Comparison of ENCODE assay signal across 17 cellular contexts in genomic region chr11:86160546-86161149, GRCh38.
DNase-seq lines count a peak whose midpoint lies in the region; ATAC-seq, FAIRE-seq and TF ChIP-seq lines count a peak whose summit lies in the region.
"Had no signal": no experiment of that assay in that cellular context is flagged by ENCODE, and none has a peak within 500 bp of the region (broad histone marks: within the 10 kb centered on the region; RNA-seq: fewer than 3 reads in every experiment).

No MANE protein-coding gene starts in this region.

- H2AFZ ChIP-seq in GM12878 (ENCODE audit: control insufficient read depth, low read depth, low read length) = no peak overlapping the region
- H2AFZ ChIP-seq: neural progenitor cell had no signal

- H3K4me1 ChIP-seq in GM12878 (ENCODE audit: control insufficient read depth, insufficient read depth, low read length) = peaks cover 22% of the 10 kb centered on the region
- peaks cover 64 to 69% of the 10 kb centered on the region in 2 experiments for H3K4me1 ChIP-seq in neutrophil (ENCODE audit: control insufficient read depth in 1 of 2, insufficient read depth in 1 of 2, low read depth in 1 of 2, low read length in 1 of 2)
- H3K4me1 ChIP-seq: neural progenitor cell had no signal

- no peak for ATAC-seq in GM12878
- ATAC-seq: gastrocnemius medialis; left cardiac atrium; stimulated activated naive CD8-positive, alpha-beta T cell treated with anti-CD3 and anti-CD28 coated beads, Interleukin-15, Interleukin-2, amounts not matched to agents 100 U/mL and 50 U/mL, for 24 hours had no signal

- in situ Hi-C loops in GM12878 (cut with MboI) = no loop called here

- BruUV-seq in GM12878 (replicated peaks; lab: Mats Ljungman, UMichigan) = no TSS peak

- no peak for TF ChIP-seq EP300 in GM12878 (IDR thresholded peaks at IDR 0.05; ENCODE audit: borderline replicate concordance in 1 of 2, control insufficient read depth in 1 of 2, low read depth in 2 of 2, low read length in 2 of 2)

- H3K4me3 ChIP-seq in GM12878 = no peak overlapping the region
- H3K4me3 ChIP-seq in neutrophil (ENCODE audit: low read depth in 1 of 2, low read length in 1 of 2) = no peak overlapping the region
- H3K4me3 ChIP-seq: gastrocnemius medialis, neural progenitor cell, SK-N-MC had no signal

- no peak for TF ChIP-seq CTCF in GM12878 (IDR thresholded peaks at IDR 0.05 in 2 of 3, conservative IDR thresholded peaks at IDR 0.05 in 1 of 3; ENCODE audit: control insufficient read depth in 2 of 3, extremely low read depth in 1 of 3, insufficient read depth in 1 of 3, low read depth in 3 of 3, low read length in 3 of 3)
- no peak for TF ChIP-seq CTCF in neutrophil (IDR thresholded peaks at IDR 0.05)

- no peak for TF ChIP-seq RAD21 in GM12878 (IDR thresholded peaks at IDR 0.05; ENCODE audit: insufficient read depth, low read depth, low read length)

- WGBS in GM12878 (ENCODE audit: insufficient coverage, insufficient replicate concordance, low lambda C conversion rate, missing lambda C conversion rate) = 95% methylated on average over 1 of the region's 1 CpG

- POLR2A ChIA-PET in GM12878 (lab: Charles Lee) = interaction anchor here (0.6 to 2.0 kb wide), 8 partner anchors 10 to 47 kb away, joined by 3 to 8 read pairs (median 4); no protein-coding TSS in a partner anchor

- H3K27me3 ChIP-seq in GM12878 (replicated peaks in 1 of 2; ENCODE audit: control insufficient read depth in 2 of 2, insufficient read depth in 2 of 2, low read length in 1 of 2) (no peaks in the 10 kb centered on the region), neutrophil (no peaks in the 10 kb centered on the region)
- H3K27me3 ChIP-seq: gastrocnemius medialis, neural progenitor cell had no signal

- H3K9ac ChIP-seq in GM12878 (ENCODE audit: control insufficient read depth, insufficient read depth, low read length) = no peak overlapping the region
- H3K9ac ChIP-seq: neural progenitor cell had no signal

- no peaks in the 10 kb centered on the region for H3K36me3 ChIP-seq in GM12878 (ENCODE audit: control insufficient read depth in 2 of 2, insufficient read depth in 2 of 2, low read length in 1 of 2)
- no peaks in the 10 kb centered on the region for H3K36me3 ChIP-seq in neutrophil
- H3K36me3 ChIP-seq: gastrocnemius medialis, neural progenitor cell had no signal

- peak; percentile 59 for DNase-seq in Daoy (ENCODE audit: low read depth)
- peak; percentile 88 for DNase-seq in M059J (ENCODE audit: low read depth)
- DNase-seq in GM12878 (ENCODE audit: low read depth, low spot score) = no peak
- DNase-seq in T-helper 1 cell = no peak
- DNase-seq in putamen (ENCODE audit: low spot score) = no peak
- no peak for DNase-seq in retina
- DNase-seq in activated T-cell treated with anti-CD3 and anti-CD28 coated beads for 4 hours = no peak
- DNase-seq: activated CD4-positive, alpha-beta T cell treated with anti-CD3 and anti-CD28 coated beads for 4 hours; activated effector memory CD4-positive, alpha-beta T cell treated with anti-CD3 and anti-CD28 coated beads, Interleukin-2, amount 50 U/mL, for 16 hours; cerebellar nuclear complex; gastrocnemius medialis; KBM-7; left cardiac atrium; stimulated activated naive CD8-positive, alpha-beta T cell treated with anti-CD3 and anti-CD28 coated beads, Interleukin-15, Interleukin-2, amounts not matched to agents 100 U/mL and 50 U/mL, for 24 hours had no signal

- no peaks in the 10 kb centered on the region for H3K79me2 ChIP-seq in GM12878 (ENCODE audit: control insufficient read depth, insufficient read depth, low read length)

- FAIRE-seq in GM12878 (lab: Jason Lieb, UNC) = peak; percentile 23

- H3K27ac ChIP-seq in GM12878 (ENCODE audit: control insufficient read depth, insufficient read depth) = no peak overlapping the region
- H3K27ac ChIP-seq in neutrophil = peak overlapping the region; percentile 91
- H3K27ac ChIP-seq: gastrocnemius medialis, neural progenitor cell, SK-N-MC had no signal

- RAD21 ChIA-PET in GM12878 (lab: Charles Lee; ENCODE audit: unreplicated experiment) = interaction anchor here (0.7 to 3.6 kb wide), 11 partner anchors 9 to 119 kb away, joined by 3 to 18 read pairs (median 4); partner anchors contain the start of gene PICALM

- intact Hi-C loops in GM12878 (cut with micrococcal nuclease; ENCODE audit: unreplicated experiment) = no loop called here

- H3K4me2 ChIP-seq in GM12878 (ENCODE audit: control insufficient read depth, insufficient read depth) = no peak overlapping the region
- H3K4me2 ChIP-seq: neural progenitor cell had no signal

- CTCF ChIA-PET in GM12878 (lab: Yijun Ruan, JAX) = interaction anchor here (1.0 to 3.6 kb wide), 8 partner anchors 9 to 119 kb away, joined by 3 to 23 read pairs (median 5); no protein-coding TSS in a partner anchor

- no peak for TF ChIP-seq POLR2A in GM12878 (IDR thresholded peaks at IDR 0.05; ENCODE audit: low read depth, low read length)

- no peaks in the 10 kb centered on the region for H4K20me1 ChIP-seq in GM12878 (ENCODE audit: control insufficient read depth, insufficient read depth)

- H3K9me3 ChIP-seq in GM12878 (replicated peaks; ENCODE audit: control insufficient read depth, insufficient read depth, low read length) (no peaks in the 10 kb centered on the region; the same call in 1 of the 3 replicates), neutrophil (no peaks in the 10 kb centered on the region)
- H3K9me3 ChIP-seq: gastrocnemius medialis had no signal

- SMC1A ChIA-PET in GM12878 (lab: Charles Lee; ENCODE audit: uncharacterized antibody, unreplicated experiment) = interaction anchor here (0.6 to 4.3 kb wide), 21 partner anchors 9 to 119 kb away, joined by 3 to 27 read pairs (median 4); no protein-coding TSS in a partner anchor

TF ChIP-seq in GM12878, 131 proteins besides CTCF, POLR2A, EP300 and RAD21 (continues in another document):
- TF ChIP-seq ZNF207 (IDR thresholded peaks at IDR 0.05; ENCODE audit: borderline replicate concordance) (no peak), MYC (IDR thresholded peaks at IDR 0.05; ENCODE audit: insufficient read depth, insufficient read length, insufficient replicate concordance, low read length, severe bottlenecking) (no peak), CBX3 (IDR thresholded peaks at IDR 0.05; ENCODE audit: borderline replicate concordance, low read depth) (no peak), BCLAF1 (IDR thresholded peaks at IDR 0.05) (no peak), CBFB (IDR thresholded peaks at IDR 0.05; ENCODE audit: low read depth) (no peak), STAT3 (IDR thresholded peaks at IDR 0.05; ENCODE audit: low read depth, low read length) (no peak), IRF3 (IDR thresholded peaks at IDR 0.05) (no peak), RELB (IDR thresholded peaks at IDR 0.05; ENCODE audit: low read depth) (no peak), TAF1 (IDR thresholded peaks at IDR 0.05; ENCODE audit: borderline replicate concordance, low read depth, low read length) (no peak), ATF7 (IDR thresholded peaks at IDR 0.05; ENCODE audit: low read depth) (no peak), NFYA (IDR thresholded peaks at IDR 0.05; ENCODE audit: borderline replicate concordance, low read depth, low read length) (no peak), FOXM1 (IDR thresholded peaks at IDR 0.05; ENCODE audit: low read depth, low read length) (no peak), RCOR1 (conservative IDR thresholded peaks at IDR 0.05; ENCODE audit: low read depth, low read length) (no peak)

Comparison
In these comparisons a context has a peak if more than half of its experiments do, and no peak if none do; other contexts are left out.
1. DNase-seq: peak in Daoy (single experiment) and M059J (single experiment); none in GM12878 (single experiment), T-helper 1 cell (0 of 5), putamen (single experiment), retina (single experiment) and activated T-cell treated with anti-CD3 and anti-CD28 coated beads for 4 hours (single experiment).